ENCODE assay signal across 19 cellular contexts in the genomic region with DNA sequence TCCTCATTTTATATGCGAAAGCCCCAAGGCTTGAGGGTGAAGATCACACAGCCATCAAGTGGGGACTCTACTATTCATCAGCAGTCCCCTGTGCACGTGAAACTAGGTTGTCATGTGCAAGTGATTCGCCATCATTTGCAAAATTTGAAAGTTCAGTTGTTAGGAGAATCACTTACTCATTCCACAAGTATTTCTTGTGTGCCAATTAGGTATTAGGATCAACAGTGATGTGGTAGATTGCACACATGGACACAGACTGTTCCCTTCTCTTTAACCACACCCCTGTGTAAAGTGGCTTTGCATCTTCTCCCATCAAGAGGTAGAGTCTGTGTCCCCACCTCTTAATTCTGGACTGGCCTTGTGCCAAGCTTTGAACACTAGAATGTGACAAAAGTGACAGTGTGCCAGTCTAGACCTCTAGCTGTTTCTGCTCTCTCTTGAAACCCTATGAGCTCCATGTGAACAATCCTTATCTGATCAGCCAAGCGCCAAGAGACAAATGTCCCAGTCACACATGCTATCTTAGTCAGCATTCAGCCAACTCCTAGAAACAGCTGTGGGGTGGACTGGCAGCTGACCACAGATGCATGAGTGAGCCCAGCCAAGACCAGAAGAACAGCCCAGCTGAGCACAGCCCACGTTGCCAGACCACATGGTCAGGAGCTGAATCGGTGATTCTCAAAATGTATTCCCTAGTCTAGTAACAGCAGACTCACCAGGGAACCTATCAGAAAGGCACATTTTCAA. TPM values are rescaled to one million over a fixed set of nuclear protein-coding genes. Genes with fewer than 3 reads are reported as not detected.
"Had no signal": no experiment of that assay in that cellular context is flagged by ENCODE, and none has a peak within 500 bp of the region (broad histone marks: within the 10 kb centered on the region; RNA-seq: fewer than 3 reads in every experiment).

No MANE protein-coding gene starts in this region.

- H3K27me3 ChIP-seq: brain microvascular endothelial cell, right atrium auricular region, tibial nerve had no signal

- H3K27ac ChIP-seq: brain microvascular endothelial cell, right atrium auricular region, tibial nerve had no signal

- H3K4me1 Mint-ChIP-seq: activated CD8-positive, alpha-beta memory T cell treated with anti-CD3 and anti-CD28 coated beads, Interleukin-2, amount 10 ng/mL, durations not matched to agents 7 days and 5 days; immature natural killer cell; natural killer cell; stimulated activated effector memory CD8-positive, alpha-beta T cell treated with anti-CD3 and anti-CD28 coated beads, Interleukin-12 subunit alpha, Interleukin-12 subunit beta, amount 100 ng/mL, for 72 hours; T-helper 17 cell had no signal

- H3K9me3 Mint-ChIP-seq: activated T-cell treated with anti-CD3 and anti-CD28 coated beads, Interleukin-2, amount 50 U/mL, for 24 hours; immature natural killer cell; natural killer cell; stimulated activated effector memory CD8-positive, alpha-beta T cell treated with anti-CD3 and anti-CD28 coated beads, Interleukin-12 subunit alpha, Interleukin-12 subunit beta, amount 100 ng/mL, for 72 hours had no signal

- H3K36me3 ChIP-seq: brain microvascular endothelial cell, right atrium auricular region, tibial nerve had no signal

- H3K27ac Mint-ChIP-seq: activated CD8-positive, alpha-beta memory T cell treated with anti-CD3 and anti-CD28 coated beads, Interleukin-2, amount 10 ng/mL, durations not matched to agents 7 days and 5 days; activated naive CD8-positive, alpha-beta T cell; activated T-cell treated with anti-CD3 and anti-CD28 coated beads, Interleukin-2, amount 50 U/mL, for 24 hours; dendritic cell treated with granulocyte-macrophage colony-stimulating factor and Interleukin-4, amounts not matched to agents 40 ng/mL and 50 ng/mL, for 4 days; immature natural killer cell; natural killer cell; stimulated activated effector memory CD8-positive, alpha-beta T cell treated with anti-CD3 and anti-CD28 coated beads, Interleukin-12 subunit alpha, Interleukin-12 subunit beta, amount 100 ng/mL, for 72 hours; T-helper 17 cell had no signal

- H3K4me3 Mint-ChIP-seq: activated CD8-positive, alpha-beta memory T cell treated with anti-CD3 and anti-CD28 coated beads, Interleukin-2, amount 10 ng/mL, durations not matched to agents 7 days and 5 days; activated naive CD8-positive, alpha-beta T cell; activated T-cell treated with anti-CD3 and anti-CD28 coated beads, Interleukin-2, amount 50 U/mL, for 24 hours; dendritic cell treated with granulocyte-macrophage colony-stimulating factor and Interleukin-4, amounts not matched to agents 40 ng/mL and 50 ng/mL, for 4 days; immature natural killer cell; natural killer cell; stimulated activated effector memory CD8-positive, alpha-beta T cell treated with anti-CD3 and anti-CD28 coated beads, Interleukin-12 subunit alpha, Interleukin-12 subunit beta, amount 100 ng/mL, for 72 hours; T-helper 17 cell had no signal

- H3K36me3 Mint-ChIP-seq: activated CD8-positive, alpha-beta memory T cell treated with anti-CD3 and anti-CD28 coated beads, Interleukin-2, amount 10 ng/mL, durations not matched to agents 7 days and 5 days; activated naive CD8-positive, alpha-beta T cell; immature natural killer cell; natural killer cell; stimulated activated effector memory CD8-positive, alpha-beta T cell treated with anti-CD3 and anti-CD28 coated beads, Interleukin-12 subunit alpha, Interleukin-12 subunit beta, amount 100 ng/mL, for 72 hours had no signal

- H3K4me3 ChIP-seq: right atrium auricular region, tibial nerve had no signal

- H3K4me1 ChIP-seq: right atrium auricular region, tibial nerve had no signal

- DNase-seq: activated CD4-positive, alpha-beta T cell treated with anti-CD3 and anti-CD28 coated beads, Interleukin-2, amount 50 U/mL, for 4 hours; activated CD8-positive, alpha-beta memory T cell treated with anti-CD3 and anti-CD28 coated beads, Interleukin-2, amount 10 ng/mL, durations not matched to agents 7 days and 5 days; activated effector memory CD4-positive, alpha-beta T cell treated with anti-CD3 and anti-CD28 coated beads, Interleukin-2, amount 50 U/mL, for 16 hours; activated T-cell treated with anti-CD3 and anti-CD28 coated beads, Interleukin-2, amount 50 U/mL, for 24 hours; amygdala; brain microvascular endothelial cell; immature natural killer cell; natural killer cell; posterior cingulate gyrus; T-helper 17 cell had no signal

- ATAC-seq: activated CD4-positive, CD25-positive, alpha-beta regulatory T cell treated with anti-CD3 and anti-CD28 coated beads, Interleukin-2, amount 50 U/mL, for 24 hours; activated CD8-positive, alpha-beta memory T cell treated with anti-CD3 and anti-CD28 coated beads, Interleukin-2, amount 10 ng/mL, durations not matched to agents 7 days and 5 days; natural killer cell; stimulated activated effector memory CD8-positive, alpha-beta T cell treated with anti-CD3 and anti-CD28 coated beads, Interleukin-12 subunit alpha, Interleukin-12 subunit beta, amount 100 ng/mL, for 72 hours; T-helper 17 cell had no signal

- H3K27me3 Mint-ChIP-seq: activated CD8-positive, alpha-beta memory T cell treated with anti-CD3 and anti-CD28 coated beads, Interleukin-2, amount 10 ng/mL, durations not matched to agents 7 days and 5 days had no signal

RNA-seq across cellular contexts. Expression of gene SHISA9, which starts 31.5 kb away (rescaled TPM):
- total RNA-seq: fibroblast of villous mesenchyme, lung microvascular endothelial cell, mononuclear cell, T-helper 17 cell had no signal
- polyA plus RNA-seq: immature natural killer cell had no signal
